Comparison of ENCODE assay signal across 7 cellular contexts in the genomic region with DNA sequence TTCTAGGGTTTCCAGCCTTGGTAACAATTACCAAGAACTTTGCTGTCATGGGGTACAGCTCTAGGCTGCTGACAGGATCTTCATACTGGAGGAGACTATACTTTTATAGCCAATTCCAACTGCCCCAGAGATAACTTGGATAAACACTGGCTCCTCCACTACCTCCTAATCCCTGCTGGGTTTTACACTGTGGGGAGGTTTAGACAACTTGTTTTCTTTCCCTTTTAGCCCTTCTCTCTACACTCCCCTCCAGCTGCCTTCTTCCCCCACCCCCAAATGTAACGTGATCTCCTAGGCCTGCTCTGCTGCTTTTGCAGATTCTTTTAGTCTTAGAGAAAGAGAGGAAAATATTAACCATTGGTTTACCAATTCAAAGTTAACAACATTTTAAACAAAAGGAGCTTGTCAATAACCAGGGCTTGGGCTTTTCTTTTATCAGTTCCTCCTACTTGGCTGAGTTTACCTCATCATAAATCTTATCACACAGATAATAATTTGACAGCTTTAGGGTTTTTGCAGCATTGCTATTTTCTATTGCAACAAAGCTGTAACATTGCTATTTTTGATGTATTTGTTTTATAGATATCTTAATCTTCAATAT. TPM values are rescaled to one million over a fixed set of nuclear protein-coding genes. Genes with fewer than 3 reads are reported as not detected.
A peak's percentile ranks its signal among the peaks of the same experiment; 100 is the strongest.
DNase-seq lines count a peak whose midpoint lies in the region; ATAC-seq and TF ChIP-seq lines count a peak whose summit lies in the region.

No MANE protein-coding gene starts in this region.

- H4K20me1 ChIP-seq in Karpas-422 (ENCODE audit: insufficient read depth, low read depth, low read length): no peaks in the 10 kb centered on the region; the same call in 1 of the 2 replicates

- H3K27me3 Mint-ChIP-seq in immature natural killer cell (ENCODE audit: low read depth in 3 of 3): peaks cover 0 to 4% (median 2%) of the 10 kb centered on the region in 3 donors

- no peak for TF ChIP-seq CTCF in testis (IDR thresholded peaks at IDR 0.05)

- H3K9me3 ChIP-seq in Karpas-422 (ENCODE audit: low read length) (no peaks in the 10 kb centered on the region), testis (no peaks in the 10 kb centered on the region)

- H2AFZ ChIP-seq in Karpas-422 (ENCODE audit: low read length): no peak overlapping the region

- no peaks in the 10 kb centered on the region for H3K79me2 ChIP-seq in Karpas-422 (ENCODE audit: low read length)

- no peaks in the 10 kb centered on the region for H3K36me3 ChIP-seq in Karpas-422 (ENCODE audit: insufficient read depth, low read length)
- H3K36me3 ChIP-seq in testis (ENCODE audit: low read depth, missing control alignments): no peaks in the 10 kb centered on the region

- no peak for TF ChIP-seq POLR2A in testis (IDR thresholded peaks at IDR 0.05)

- DNase-seq in Karpas-422: peak; percentile 54
- DNase-seq in immature natural killer cell: no peak
- peak; percentile 51 for DNase-seq in testis

- H3K27ac ChIP-seq in Karpas-422 (ENCODE audit: low read length): peak overlapping the region; percentile 67
- H3K27ac ChIP-seq in angular gyrus (ENCODE audit: low read depth, low read length): peak overlapping the region; percentile 71
- H3K27ac ChIP-seq in testis: peak overlapping the region; percentile 75 to 84

- H3K9me3 Mint-ChIP-seq in immature natural killer cell: peaks cover 0 to 6% (median 2%) of the 10 kb centered on the region in 6 donors

- H3K9me2 ChIP-seq in Karpas-422 (replicated peaks; ENCODE audit: insufficient read depth, low read length): no peaks in the 10 kb centered on the region

- 3 to 8% methylated on average over 1 of the region's 1 CpG for WGBS in testis, 2 donors

- H3K9ac ChIP-seq in Karpas-422 (ENCODE audit: low read length): peak overlapping the region; percentile 23

- H3K4me3 ChIP-seq in Karpas-422 (ENCODE audit: low read length): 0 out of 2 replicates have a peak overlapping the region, but pooled peaks have one; percentile 31
- H3K4me3 ChIP-seq in testis: no peak overlapping the region

- H3K4me2 ChIP-seq in Karpas-422 (ENCODE audit: low read depth, low read length, poor library complexity, severe bottlenecking): peak overlapping the region; percentile 69

- H3K27me3 ChIP-seq in Karpas-422 (ENCODE audit: low read length) (no peaks in the 10 kb centered on the region), testis (no peaks in the 10 kb centered on the region)

- H3K36me3 Mint-ChIP-seq in immature natural killer cell: peaks cover 0 to 8% (median 7%) of the 10 kb centered on the region in 3 donors

- intact Hi-C loops in testis (cut with DNase I; ENCODE audit: low total_unique reads): no loop called here

- ATAC-seq in HG03565 (IDR thresholded peaks at IDR 0.05; ENCODE audit: unreplicated experiment) (no peak), HG03432 (IDR thresholded peaks at IDR 0.05; ENCODE audit: unreplicated experiment) (no peak), GM18511 (IDR thresholded peaks at IDR 0.05; ENCODE audit: unreplicated experiment) (no peak)

- no peak overlapping the region for H3K4me3 Mint-ChIP-seq in immature natural killer cell

- peaks cover 1 to 26% of the 10 kb centered on the region in 2 donors for H3K4me1 Mint-ChIP-seq in immature natural killer cell

- H3K4me1 ChIP-seq in Karpas-422 (ENCODE audit: low read length) (peaks cover 36% of the 10 kb centered on the region), testis (peaks cover 34% of the 10 kb centered on the region)

- peak overlapping the region in 5 of 6 donors; percentile 4 to 54 (median 28) for H3K27ac Mint-ChIP-seq in immature natural killer cell

RNA-seq across cellular contexts. Expression of a gene that starts 9.9 kb away (rescaled TPM):
- 9.9 and 21.5 TPM in 2 replicates for total RNA-seq in Karpas-422 (2014; rRNA removed; shearing (Covaris generic); ENCODE audit: low replicate concordance)
- polyA plus RNA-seq in immature natural killer cell: 10 to 100 TPM in 1 of 3 donors, 1 to 10 TPM in 1, under 1 TPM in 1; 0.25 to 19.2 (median 5.0) TPM
- total RNA-seq in testis: 10 to 100 TPM; 57.2 to 65.9 TPM
- polyA plus RNA-seq in testis (ENCODE audit: insufficient read depth, low read depth, low replicate concordance): 51.0 TPM

Comparison
In these comparisons a context has a peak if more than half of its experiments do, and no peak if none do; other contexts are left out.
1. DNase-seq: peak in Karpas-422 (single experiment) and testis (single experiment); none in immature natural killer cell (0 of 3).
2. Peak in every context shown above with its lines, with median percentiles within 50 percentile points of each other: H3K27ac ChIP-seq.